9 cellular contexts compared by ENCODE assay signal in the genomic region with DNA sequence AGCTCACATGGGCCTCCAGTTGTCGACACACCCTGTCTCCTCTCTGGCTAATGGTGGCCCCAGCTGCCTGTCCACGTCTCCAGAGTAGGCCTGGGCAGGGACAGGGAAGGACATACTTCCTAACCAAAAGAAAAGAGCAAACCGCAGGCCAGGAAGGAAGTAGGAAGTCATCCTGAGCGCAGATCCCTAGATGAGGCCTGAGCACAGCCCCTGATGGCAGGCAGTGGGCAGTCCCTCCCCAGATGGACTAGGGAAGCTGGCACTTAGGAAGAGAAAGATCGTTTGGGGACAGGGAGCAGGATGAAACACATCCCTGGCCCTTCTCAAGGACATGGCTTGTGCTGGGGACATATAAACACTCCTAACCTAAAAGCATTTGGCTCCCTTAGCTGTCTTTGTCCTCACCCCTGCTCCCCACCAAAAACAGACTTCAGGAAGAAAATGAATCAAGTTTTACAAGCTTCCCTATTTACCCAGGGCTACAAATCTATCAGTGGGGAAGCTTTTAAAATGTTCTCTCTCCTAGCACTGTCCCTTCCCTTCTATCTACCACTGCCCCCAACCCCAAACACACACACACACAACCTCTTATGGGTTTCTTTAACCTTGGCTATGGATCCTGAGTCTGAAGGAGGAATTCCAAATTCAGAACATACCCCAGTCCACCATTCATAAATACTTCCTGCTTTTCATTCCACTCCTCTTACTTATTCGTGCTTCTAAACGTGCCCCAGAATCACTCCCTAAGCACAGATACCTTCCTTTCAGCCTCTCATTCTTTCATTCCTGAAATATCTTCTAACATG. TPM values are rescaled to one million over a fixed set of nuclear protein-coding genes. Genes with fewer than 3 reads are reported as not detected.
DNase-seq lines count a peak whose midpoint lies in the region; ATAC-seq, FAIRE-seq and TF ChIP-seq lines count a peak whose summit lies in the region.
"Had no signal": no experiment of that assay in that cellular context is flagged by ENCODE, and none has a peak within 500 bp of the region (broad histone marks: within the 10 kb centered on the region; RNA-seq: fewer than 3 reads in every experiment).

No MANE protein-coding gene starts in this region.

- no peaks in the 10 kb centered on the region for H3K27me3 ChIP-seq in astrocyte (ENCODE audit: insufficient read depth, low read length)
- no peaks in the 10 kb centered on the region for H3K27me3 ChIP-seq in subcutaneous abdominal adipose tissue (ENCODE audit: control insufficient read depth in 5 of 5, insufficient read depth in 4 of 5, low read length in 5 of 5)
- no peaks in the 10 kb centered on the region for H3K27me3 ChIP-seq in left lung

- intact Hi-C loops in left lung (cut with DNase I), result no loop called here

- no peak for FAIRE-seq in astrocyte (lab: Jason Lieb, UNC)
- FAIRE-seq: A549 had no signal

- peaks cover 44% of the 10 kb centered on the region for H3K79me2 ChIP-seq in astrocyte (ENCODE audit: insufficient read depth, low read length)

- no peaks in the 10 kb centered on the region for H3K4me1 ChIP-seq in astrocyte (ENCODE audit: insufficient read depth, low read length)
- peaks cover 0 to 23% (median 15%) of the 10 kb centered on the region in 5 donors for H3K4me1 ChIP-seq in subcutaneous abdominal adipose tissue (ENCODE audit: control insufficient read depth in 5 of 5, insufficient read depth in 5 of 5, low read length in 5 of 5)
- H3K4me1 ChIP-seq in left lung, result peaks cover 16 to 21% of the 10 kb centered on the region in 2 donors

- no peak overlapping the region for H3K27ac ChIP-seq in astrocyte (ENCODE audit: low read depth, low read length)
- peak overlapping the region; percentile 18 for H3K27ac ChIP-seq in subcutaneous abdominal adipose tissue (ENCODE audit: low read depth, low read length)
- H3K27ac ChIP-seq in left lung, result peak overlapping the region in 1 of 2 donors; percentile 38
- H3K27ac ChIP-seq: A549 had no signal

- peak overlapping the region; percentile 73 for H3K27ac Mint-ChIP-seq in T-helper 1 cell treated with Interleukin-12 subunit alpha and Interleukin-12 subunit beta and Interleukin-4 antibody, amounts not matched to agents 30 μg/mL and 1 μg/mL, for 36 hours
- peak overlapping the region; percentile 35 for H3K27ac Mint-ChIP-seq in astrocyte (ENCODE audit: unreplicated experiment)

- no peak overlapping the region for H3K4me3 Mint-ChIP-seq in T-helper 1 cell treated with Interleukin-12 subunit alpha and Interleukin-12 subunit beta and Interleukin-4 antibody, amounts not matched to agents 30 μg/mL and 1 μg/mL, for 36 hours
- H3K4me3 Mint-ChIP-seq in astrocyte (ENCODE audit: unreplicated experiment), result no peak overlapping the region

- no peaks in the 10 kb centered on the region for H3K27me3 Mint-ChIP-seq in T-helper 1 cell treated with Interleukin-12 subunit alpha and Interleukin-12 subunit beta and Interleukin-4 antibody, amounts not matched to agents 30 μg/mL and 1 μg/mL, for 36 hours (ENCODE audit: low read depth)
- H3K27me3 Mint-ChIP-seq in astrocyte (ENCODE audit: low read depth, unreplicated experiment), result no peaks in the 10 kb centered on the region

- H3K4me3 ChIP-seq in astrocyte (ENCODE audit: insufficient read depth, low read depth, low read length), result no peak overlapping the region
- H3K4me3 ChIP-seq in subcutaneous abdominal adipose tissue (ENCODE audit: low read depth in 1 of 5, low read length in 5 of 5), result no peak overlapping the region
- H3K4me3 ChIP-seq in left lung, result no peak overlapping the region
- H3K4me3 ChIP-seq: A549 had no signal

- H3K36me3 Mint-ChIP-seq in T-helper 1 cell treated with Interleukin-12 subunit alpha and Interleukin-12 subunit beta and Interleukin-4 antibody, amounts not matched to agents 30 μg/mL and 1 μg/mL, for 36 hours (ENCODE audit: low read depth), result peaks cover 32% of the 10 kb centered on the region
- H3K36me3 Mint-ChIP-seq in astrocyte (ENCODE audit: low read depth, unreplicated experiment), result peaks cover 28% of the 10 kb centered on the region

- H3K4me2 ChIP-seq in astrocyte (ENCODE audit: low read length), result peak overlapping the region; percentile 2
- H3K4me2 ChIP-seq: A549 had no signal

- no peak overlapping the region for H2AFZ ChIP-seq in astrocyte (ENCODE audit: low read depth, low read length)

- H3K36me3 ChIP-seq in astrocyte (ENCODE audit: insufficient read depth, low read length), result no peaks in the 10 kb centered on the region
- H3K36me3 ChIP-seq in subcutaneous abdominal adipose tissue (ENCODE audit: control insufficient read depth in 5 of 5, insufficient read depth in 5 of 5, low read length in 5 of 5), result peaks cover 0 to 13% (median 0%) of the 10 kb centered on the region in 5 donors
- peaks cover 0 to under 1% of the 10 kb centered on the region in 2 donors for H3K36me3 ChIP-seq in left lung

- TF ChIP-seq CTCF in astrocyte (IDR thresholded peaks at IDR 0.05; ENCODE audit: insufficient read depth, low read depth, low read length) (no peak), left lung (IDR thresholded peaks at IDR 0.05) (no peak)

- ATAC-seq in GM21576 (IDR thresholded peaks at IDR 0.05; ENCODE audit: unreplicated experiment) (no peak), left lung (no peak)
- ATAC-seq: A549 had no signal

- H3K9me3 ChIP-seq in astrocyte (ENCODE audit: insufficient read depth, low read depth, low read length) (no peaks in the 10 kb centered on the region), subcutaneous abdominal adipose tissue (ENCODE audit: control insufficient read depth in 5 of 5, low read length in 5 of 5) (no peaks in the 10 kb centered on the region), left lung (no peaks in the 10 kb centered on the region)
- H3K9me3 ChIP-seq: A549 had no signal

- peaks cover 85% of the 10 kb centered on the region for H4K20me1 ChIP-seq in astrocyte (ENCODE audit: insufficient read depth, low read length)

- H3K4me1 Mint-ChIP-seq in T-helper 1 cell treated with Interleukin-12 subunit alpha and Interleukin-12 subunit beta and Interleukin-4 antibody, amounts not matched to agents 30 μg/mL and 1 μg/mL, for 36 hours (ENCODE audit: low read depth), result peaks cover 33% of the 10 kb centered on the region
- peaks cover 18% of the 10 kb centered on the region for H3K4me1 Mint-ChIP-seq in astrocyte (ENCODE audit: low read depth, unreplicated experiment)

- no peaks in the 10 kb centered on the region for H3K9me3 Mint-ChIP-seq in T-helper 1 cell treated with Interleukin-12 subunit alpha and Interleukin-12 subunit beta and Interleukin-4 antibody, amounts not matched to agents 30 μg/mL and 1 μg/mL, for 36 hours
- no peaks in the 10 kb centered on the region for H3K9me3 Mint-ChIP-seq in astrocyte (ENCODE audit: unreplicated experiment)

- no peak for DNase-seq in T-helper 1 cell
- peak; percentile 56 for DNase-seq in astrocyte (ENCODE audit: low read depth)
- peak; percentile 18 for DNase-seq in kidney tubule cell (ENCODE audit: low spot score)
- no peak for DNase-seq in stimulated activated CD4-positive, alpha-beta T cell treated with anti-CD3 and anti-CD28 coated beads, Interleukin-12 subunit alpha, Interleukin-12 subunit beta, amount 100 ng/mL, for 4 hours
- DNase-seq in left lung, result no peak

- H3K9ac ChIP-seq in astrocyte (ENCODE audit: low read length), result no peak overlapping the region
- H3K9ac ChIP-seq in subcutaneous abdominal adipose tissue (ENCODE audit: low read length in 5 of 5), result peak overlapping the region in 1 of 5 donors; percentile 40

RNA-seq across cellular contexts. Expression of a gene that starts 21.1 kb away (rescaled TPM):
- total RNA-seq in astrocyte (89.8 and 98.6 TPM in 2 replicates), left lung (10 to 100 TPM; 33.0 to 35.2 TPM)

Comparison
In these comparisons a context has a peak if more than half of its experiments do, and no peak if none do; other contexts are left out.
1. DNase-seq: peak in astrocyte (single experiment) and kidney tubule cell (single experiment); none in T-helper 1 cell (0 of 5), stimulated activated CD4-positive, alpha-beta T cell treated with anti-CD3 and anti-CD28 coated beads, Interleukin-12 subunit alpha, Interleukin-12 subunit beta, amount 100 ng/mL, for 4 hours (single experiment) and left lung (0 of 2).